ENCODE assay signal across 8 cellular contexts in the genomic region with DNA sequence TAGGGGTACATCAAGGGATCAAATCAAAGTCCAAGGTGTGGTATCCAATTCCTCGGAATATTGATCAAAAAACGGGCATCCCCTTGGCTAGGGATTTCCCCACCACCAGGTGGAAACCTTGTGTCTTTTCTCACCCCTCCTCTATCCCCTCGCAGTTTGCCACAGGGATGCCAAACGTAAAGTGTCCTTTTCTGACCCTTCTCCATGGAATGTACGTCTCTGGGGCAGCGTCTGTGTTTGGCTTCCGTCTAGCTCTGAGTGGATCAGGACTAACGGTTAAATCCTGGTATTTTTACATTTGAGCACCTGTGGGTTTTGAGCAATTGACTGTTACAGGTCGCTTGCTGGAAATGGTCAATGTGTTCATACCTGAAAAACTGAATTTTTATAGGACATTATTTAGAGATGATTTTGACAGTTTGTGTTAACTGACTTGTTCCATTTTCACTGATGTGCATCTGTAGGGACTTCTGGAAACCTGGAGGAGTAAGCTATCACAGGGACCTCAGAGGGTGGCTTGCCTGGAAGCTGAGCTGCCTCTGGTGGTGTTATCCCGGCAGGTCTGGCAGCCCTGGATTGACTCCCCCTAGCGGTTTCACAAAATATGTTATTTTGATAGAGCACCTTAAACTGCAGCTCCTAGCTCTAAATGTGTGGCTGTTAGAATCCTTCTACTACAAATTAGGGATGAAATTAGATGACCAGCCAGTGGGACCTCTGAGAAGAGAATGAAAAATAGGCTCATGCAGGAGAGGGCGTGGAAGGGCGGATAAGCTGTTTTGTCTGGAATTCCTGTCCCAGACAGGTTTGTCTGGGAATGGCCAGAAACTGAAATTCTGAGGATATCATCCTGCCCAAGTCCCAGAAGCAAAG. TPM values are rescaled to one million over a fixed set of nuclear protein-coding genes. Genes with fewer than 3 reads are reported as not detected.
DNase-seq lines count a peak whose midpoint lies in the region; ATAC-seq, FAIRE-seq and TF ChIP-seq lines count a peak whose summit lies in the region.

No MANE protein-coding gene starts in this region.

- TF ChIP-seq POLR2A in suprapubic skin (IDR thresholded peaks at IDR 0.05): no peak

- H3K27me3 ChIP-seq in suprapubic skin: no peaks in the 10 kb centered on the region

- no peak for TF ChIP-seq EP300 in suprapubic skin (IDR thresholded peaks at IDR 0.05)

- H3K4me3 ChIP-seq in suprapubic skin: peak overlapping the region; percentile 25

- peak; percentile 71 for DNase-seq in CD1c-positive myeloid dendritic cell (ENCODE audit: extremely low spot score)
- peak; percentile 23 for DNase-seq in GM19239 (ENCODE audit: insufficient read length, low spot score)
- peak; percentile 77 for DNase-seq in NCI-H345 (lab: John Stamatoyannopoulos, UW)
- peak; percentile 16 to 23 for DNase-seq in activated CD4-positive, alpha-beta T cell treated with anti-CD3 and anti-CD28 coated beads for 24 hours (ENCODE audit: low read depth in 2 of 2)
- DNase-seq in effector CD8-positive, alpha-beta T cell (lab: John Stamatoyannopoulos, UW): peak; percentile 4
- peak; percentile 79 for DNase-seq in medulla oblongata (ENCODE audit: extremely low spot score)
- no peak for DNase-seq in suprapubic skin (ENCODE audit: low spot score in 2 of 2)

- no peaks in the 10 kb centered on the region for H3K36me3 ChIP-seq in suprapubic skin

- H3K9me3 ChIP-seq in suprapubic skin: no peaks in the 10 kb centered on the region

- peak; percentile 60 to 76 for TF ChIP-seq CTCF in suprapubic skin (IDR thresholded peaks at IDR 0.05)

- FAIRE-seq in GM19239 (lab: Jason Lieb, UNC): peak; percentile 37

- peaks cover 26% of the 10 kb centered on the region for H3K4me1 ChIP-seq in suprapubic skin

- H3K27ac ChIP-seq in suprapubic skin: peak overlapping the region; percentile 78

- ATAC-seq in HG03342 (IDR thresholded peaks at IDR 0.05; ENCODE audit: unreplicated experiment): peak; percentile 87

- 20% methylated on average over 13 of the region's 13 CpGs for WGBS in suprapubic skin

RNA-seq across cellular contexts. Expression of gene MGST2, which starts 8.8 kb away (rescaled TPM):
- 100 to 1,000 TPM in 3 of 4 donors, 10 to 100 TPM in 1; 98.7 to 157 (median 128) TPM for total RNA-seq in suprapubic skin

Comparison
In these comparisons a context has a peak if more than half of its experiments do, and no peak if none do; other contexts are left out.
1. DNase-seq: peak in CD1c-positive myeloid dendritic cell (single experiment), GM19239 (single experiment), NCI-H345 (single experiment), activated CD4-positive, alpha-beta T cell treated with anti-CD3 and anti-CD28 coated beads for 24 hours (2 of 2), effector CD8-positive, alpha-beta T cell (single experiment) and medulla oblongata (single experiment); none in suprapubic skin (0 of 2).